Comparison of ENCODE assay signal across 21 cellular contexts in genomic region chr2:149544692-149545091, GRCh38. TPM values are rescaled to one million over a fixed set of nuclear protein-coding genes. Genes with fewer than 3 reads are reported as not detected.
A peak's percentile ranks its signal among the peaks of the same experiment; 100 is the strongest.
DNase-seq lines count a peak whose midpoint lies in the region; ATAC-seq, FAIRE-seq and TF ChIP-seq lines count a peak whose summit lies in the region.
"Had no signal": no experiment of that assay in that cellular context is flagged by ENCODE, and none has a peak within 500 bp of the region (broad histone marks: within the 10 kb centered on the region; RNA-seq: fewer than 3 reads in every experiment).

No MANE protein-coding gene starts in this region.

- peak overlapping the region; percentile 31 for H2AFZ ChIP-seq in fibroblast of lung (ENCODE audit: low read length)

- no peaks in the 10 kb centered on the region for H3K36me3 Mint-ChIP-seq in activated T-cell treated with anti-CD3 and anti-CD28 coated beads, Interleukin-2, amount 50 U/mL, for 24 hours (ENCODE audit: low read depth)
- H3K36me3 Mint-ChIP-seq: brain had no signal

- 23 to 37% (median 26%) methylated on average over 1 of the region's 1 CpG for WGBS in small intestine, 3 donors

- H3K9me3 ChIP-seq in fibroblast of lung (ENCODE audit: control insufficient read depth, insufficient read depth, low read depth, low read length), result no peaks in the 10 kb centered on the region
- no peaks in the 10 kb centered on the region for H3K9me3 ChIP-seq in small intestine (ENCODE audit: control insufficient read depth, low read depth)
- H3K9me3 ChIP-seq in breast epithelium, result peaks cover 0 to 4% of the 10 kb centered on the region in 2 donors
- H3K9me3 ChIP-seq: left lung, transverse colon had no signal

- H3K79me2 ChIP-seq in fibroblast of lung (ENCODE audit: control insufficient read depth, insufficient read depth, low read length), result no peaks in the 10 kb centered on the region

- H3K4me2 ChIP-seq in fibroblast of lung (ENCODE audit: extremely low read depth, insufficient read depth, low read length), result peak overlapping the region; percentile 23

- H3K27me3 ChIP-seq in fibroblast of lung (ENCODE audit: control insufficient read depth, insufficient read depth, low read length), result no peaks in the 10 kb centered on the region
- no peaks in the 10 kb centered on the region for H3K27me3 ChIP-seq in small intestine (ENCODE audit: control insufficient read depth in 2 of 2, insufficient read depth in 2 of 2, low read length in 2 of 2)
- H3K27me3 ChIP-seq in breast epithelium, result no peaks in the 10 kb centered on the region
- H3K27me3 ChIP-seq: left lung, transverse colon had no signal

- no peak for ATAC-seq in GM18870 (IDR thresholded peaks at IDR 0.05; ENCODE audit: unreplicated experiment)
- ATAC-seq: left lung had no signal

- H3K4me3 ChIP-seq in fibroblast of lung (replicated peaks in 1 of 4; ENCODE audit: control extremely low read depth in 1 of 4, insufficient read depth in 1 of 4, low read depth in 3 of 4, low read length in 4 of 4) (peak overlapping the region in 3 of 4 experiments; percentile 4 to 21 (median 21)), small intestine (ENCODE audit: low read depth in 1 of 2, low read length in 2 of 2) (no peak overlapping the region), breast epithelium (no peak overlapping the region)
- H3K4me3 ChIP-seq: left lung, transverse colon had no signal

- no peak overlapping the region for H3K27ac Mint-ChIP-seq in activated T-cell treated with anti-CD3 and anti-CD28 coated beads, Interleukin-2, amount 50 U/mL, for 24 hours
- H3K27ac Mint-ChIP-seq: activated naive CD4-positive, alpha-beta T cell treated with anti-CD3 and anti-CD28 coated beads for 36 hours had no signal

- intact Hi-C loops in breast epithelium (cut with DNase I; ENCODE audit: low total_unique reads), result no loop called here

- peak overlapping the region; percentile 34 for H3K4me3 Mint-ChIP-seq in activated T-cell treated with anti-CD3 and anti-CD28 coated beads, Interleukin-2, amount 50 U/mL, for 24 hours
- H3K4me3 Mint-ChIP-seq: activated naive CD4-positive, alpha-beta T cell treated with anti-CD3 and anti-CD28 coated beads for 36 hours had no signal

- no peaks in the 10 kb centered on the region for H3K9me3 Mint-ChIP-seq in activated T-cell treated with anti-CD3 and anti-CD28 coated beads, Interleukin-2, amount 50 U/mL, for 24 hours

- no peak for FAIRE-seq in small intestine (lab: Jason Lieb, UNC)
- FAIRE-seq: GM18507 had no signal

- H3K9ac ChIP-seq in fibroblast of lung (ENCODE audit: insufficient read depth, low read length), result no peak overlapping the region

- H4K20me1 ChIP-seq in fibroblast of lung (ENCODE audit: control insufficient read depth, extremely low read depth, insufficient read depth, low read length), result no peaks in the 10 kb centered on the region

- no peak for TF ChIP-seq CTCF in fibroblast of lung (conservative IDR thresholded peaks at IDR 0.05 in 1 of 2, IDR thresholded peaks at IDR 0.05 in 1 of 2; ENCODE audit: low read depth in 1 of 2, low read length in 2 of 2)
- no peak for TF ChIP-seq CTCF in GM10266 (IDR thresholded peaks at IDR 0.05; ENCODE audit: control insufficient read depth, insufficient read depth, low read depth, missing control alignments)
- TF ChIP-seq CTCF in breast epithelium (IDR thresholded peaks at IDR 0.05), result no peak

- no peaks in the 10 kb centered on the region for H3K4me1 ChIP-seq in fibroblast of lung (ENCODE audit: control insufficient read depth, extremely low read depth, insufficient read depth, low read length)
- H3K4me1 ChIP-seq in small intestine (ENCODE audit: control insufficient read depth in 2 of 2, insufficient read depth in 1 of 2, low read depth in 1 of 2, low read length in 1 of 2), result no peaks in the 10 kb centered on the region
- H3K4me1 ChIP-seq in breast epithelium, result no peaks in the 10 kb centered on the region
- H3K4me1 ChIP-seq: left lung, transverse colon had no signal

- H3K4me1 Mint-ChIP-seq in activated T-cell treated with anti-CD3 and anti-CD28 coated beads, Interleukin-2, amount 50 U/mL, for 24 hours (ENCODE audit: low read depth), result peaks cover 9% of the 10 kb centered on the region
- H3K4me1 Mint-ChIP-seq: brain had no signal

- TF ChIP-seq POLR2A in breast epithelium (IDR thresholded peaks at IDR 0.05), result no peak

- H3K27me3 Mint-ChIP-seq in activated T-cell treated with anti-CD3 and anti-CD28 coated beads, Interleukin-2, amount 50 U/mL, for 24 hours, result no peaks in the 10 kb centered on the region
- H3K27me3 Mint-ChIP-seq: brain had no signal

- H3K36me3 ChIP-seq in fibroblast of lung (ENCODE audit: control insufficient read depth, insufficient read depth, low read length), result no peaks in the 10 kb centered on the region
- no peaks in the 10 kb centered on the region for H3K36me3 ChIP-seq in small intestine (ENCODE audit: control insufficient read depth in 2 of 2, insufficient read depth in 2 of 2, low read length in 2 of 2)
- no peaks in the 10 kb centered on the region for H3K36me3 ChIP-seq in breast epithelium
- H3K36me3 ChIP-seq: left lung, transverse colon, WERI-Rb-1 had no signal

- H3K27ac ChIP-seq in fibroblast of lung (ENCODE audit: insufficient read depth, low read length) (no peak overlapping the region), small intestine (ENCODE audit: low read depth in 1 of 2, low read length in 1 of 2) (no peak overlapping the region), breast epithelium (no peak overlapping the region)
- H3K27ac ChIP-seq: C4-2B, left lung, transverse colon, WERI-Rb-1 had no signal

- DNase-seq in activated T-cell treated with anti-CD3 and anti-CD28 coated beads, Interleukin-2, amount 50 U/mL, for 24 hours, result no peak
- DNase-seq in activated T-cell treated with anti-CD3 and anti-CD28 coated beads for 4 hours, result no peak
- DNase-seq in RPMI7951 (ENCODE audit: low read depth), result peak; percentile 56
- DNase-seq in fibroblast of lung (ENCODE audit: low read depth in 2 of 2), result no peak
- peak; percentile 36 for DNase-seq in small intestine
- no peak for DNase-seq in GM10266 (ENCODE audit: extremely low spot score)
- no peak for DNase-seq in breast epithelium (ENCODE audit: low spot score in 2 of 2)
- DNase-seq: activated CD8-positive, alpha-beta memory T cell treated with anti-CD3 and anti-CD28 coated beads, Interleukin-2, amount 50 U/mL, for 48 hours; activated naive CD4-positive, alpha-beta T cell treated with anti-CD3 and anti-CD28 coated beads for 36 hours; dermis blood vessel endothelial cell; GOT3; left lung; NCI-H187 treated with DMSO at 0.1 percent for 48 hours; NCI-H446; occipital lobe; transverse colon; WERI-Rb-1 had no signal

RNA-seq across cellular contexts. Expression of gene MMADHC, which starts 42.9 kb away (rescaled TPM):
- total RNA-seq in RPMI7951 (2014; rRNA removed; shearing (Covaris generic)), result 391 and 396 TPM in 2 replicates
- total RNA-seq in fibroblast of lung (173 and 181 TPM in 2 replicates), breast epithelium (100 to 1,000 TPM in 2 of 3 donors, 10 to 100 TPM in 1; 84.2 to 111 (median 109) TPM)
- polyA plus RNA-seq in fibroblast of lung (148 and 156 TPM in 2 replicates), small intestine (100 to 1,000 TPM in 1 of 3 donors, 10 to 100 TPM in 2; 78.5 to 101 (median 95.1) TPM)
- 119 and 132 TPM in 2 replicates for polyA plus RNA-seq in fibroblast of lung (2012)
- polyA minus RNA-seq in fibroblast of lung (ENCODE audit: low replicate concordance), result 24.9 and 30.7 TPM in 2 replicates

Comparison
In these comparisons a context has a peak if more than half of its experiments do, and no peak if none do; other contexts are left out.
1. DNase-seq: peak in RPMI7951 (single experiment) and small intestine (single experiment); none in activated T-cell treated with anti-CD3 and anti-CD28 coated beads, Interleukin-2, amount 50 U/mL, for 24 hours (single experiment), activated T-cell treated with anti-CD3 and anti-CD28 coated beads for 4 hours (single experiment), fibroblast of lung (0 of 2), GM10266 (single experiment) and breast epithelium (0 of 2).
2. H3K4me3 ChIP-seq: peak in fibroblast of lung (3 of 4); none in small intestine (0 of 2) and breast epithelium (0 of 3).